9 cellular contexts compared by ENCODE assay signal in genomic region chr14:61101803-61102548, GRCh38.
DNase-seq lines count a peak whose midpoint lies in the region; ATAC-seq, FAIRE-seq and TF ChIP-seq lines count a peak whose summit lies in the region.
"Had no signal": no experiment of that assay in that cellular context is flagged by ENCODE, and none has a peak within 500 bp of the region (broad histone marks: within the 10 kb centered on the region; RNA-seq: fewer than 3 reads in every experiment).

No MANE protein-coding gene starts in this region.

- ATAC-seq in IMR-90 (ENCODE audit: low read depth) (no peak), HepG2 (no peak)

- H2BK15ac ChIP-seq in IMR-90 (ENCODE audit: low read depth, low read length): peak overlapping the region; percentile 97

- peak overlapping the region; percentile 99 for H2BK20ac ChIP-seq in IMR-90 (ENCODE audit: low read depth, low read length)

- H3K27me3 ChIP-seq in IMR-90 (ENCODE audit: control insufficient read depth, insufficient read depth, low read length) (no peaks in the 10 kb centered on the region), astrocyte (ENCODE audit: insufficient read depth, low read length) (no peaks in the 10 kb centered on the region), HepG2 (ENCODE audit: control insufficient read depth in 1 of 2, insufficient read depth in 2 of 2, low read length in 2 of 2) (no peaks in the 10 kb centered on the region), esophagus squamous epithelium (no peaks in the 10 kb centered on the region)

- no peak for TF ChIP-seq EP300 in HepG2 (IDR thresholded peaks at IDR 0.05; ENCODE audit: low read depth in 2 of 2, low read length in 2 of 2)
- no peak for TF ChIP-seq EP300 in HepG2 (CRISPR knock-in tag; IDR thresholded peaks at IDR 0.05; ENCODE audit: borderline replicate concordance)

- POLR2A ChIA-PET in IMR-90 (lab: Charles Lee; ENCODE audit: unreplicated experiment) (no interaction called here), HepG2 (lab: Yijun Ruan, JAX) (interaction anchor here (0.6 to 1.0 kb wide), 2 partner anchors 23 to 121 kb away, joined by 3 to 4 read pairs; partner anchors contain the start of genes SLC38A6 and TRMT5), GM10248 (lab: Yijun Ruan, JAX) (no interaction called here)

- dilution Hi-C loops in IMR-90 (cut with HindIII; ENCODE audit: low sequenced_read_pairs, unreplicated experiment): no loop called here

- H3K4me3 ChIP-seq in AG10803 (ENCODE audit: low read length) (no peak overlapping the region), IMR-90 (ENCODE audit: insufficient read depth, low read depth, low read length) (no peak overlapping the region), astrocyte (ENCODE audit: insufficient read depth, low read depth, low read length) (no peak overlapping the region), HepG2 (replicated peaks in 1 of 3; ENCODE audit: insufficient read depth in 1 of 3, low read depth in 2 of 3, low read length in 3 of 3) (peak overlapping the region in 1 of 3 experiments; percentile 56; a peak in 1 of 6 replicates), esophagus squamous epithelium (no peak overlapping the region)

- peak overlapping the region; percentile 79 for H3K18ac ChIP-seq in IMR-90 (ENCODE audit: low read depth, low read length)

- no peaks in the 10 kb centered on the region for H3K79me2 ChIP-seq in astrocyte (ENCODE audit: insufficient read depth, low read length)
- no peaks in the 10 kb centered on the region for H3K79me2 ChIP-seq in HepG2 (ENCODE audit: insufficient read depth, low read length)

- H4K20me1 ChIP-seq in IMR-90 (ENCODE audit: insufficient read depth, low read length) (no peaks in the 10 kb centered on the region), astrocyte (ENCODE audit: insufficient read depth, low read length) (no peaks in the 10 kb centered on the region), HepG2 (ENCODE audit: insufficient read depth, low read length) (no peaks in the 10 kb centered on the region)

- H3K9me3 ChIP-seq in IMR-90 (ENCODE audit: control insufficient read depth, insufficient read depth, low read length) (peaks cover 2% of the 10 kb centered on the region; the same call in 1 of the 2 replicates), astrocyte (ENCODE audit: insufficient read depth, low read depth, low read length) (no peaks in the 10 kb centered on the region), HepG2 (ENCODE audit: low read length) (no peaks in the 10 kb centered on the region; the same call in 1 of the 2 replicates), esophagus squamous epithelium (peaks cover 0 to 6% (median 0%) of the 10 kb centered on the region in 3 donors)

- H3K4me2 ChIP-seq in IMR-90 (ENCODE audit: low read depth, low read length) (peak overlapping the region; percentile 16; the same call in 1 of the 2 replicates), astrocyte (ENCODE audit: low read length) (peak overlapping the region; percentile 26), HepG2 (ENCODE audit: low read depth, low read length) (peak overlapping the region; percentile 84)

- TF ChIP-seq RAD21 in IMR-90 (IDR thresholded peaks at IDR 0.05; ENCODE audit: low read length): no peak
- TF ChIP-seq RAD21 in HepG2 (CRISPR knock-in tag; IDR thresholded peaks at IDR 0.05): no peak

- no peak for TF ChIP-seq POLR2A in IMR-90 (IDR thresholded peaks at IDR 0.05; ENCODE audit: low read depth, low read length)
- no peak for TF ChIP-seq POLR2A in HepG2 (IDR thresholded peaks at IDR 0.05; ENCODE audit: insufficient read depth in 1 of 2, low read depth in 2 of 2, low read length in 2 of 2)
- no peak for TF ChIP-seq POLR2A in esophagus squamous epithelium (IDR thresholded peaks at IDR 0.05)

- CTCF ChIA-PET in IMR-90 (lab: Yijun Ruan, JAX) (no interaction called here), HepG2 (lab: Yijun Ruan, JAX; ENCODE audit: low intra/inter-chr PET ratio, low total read pairs) (interaction anchor here (1.2 kb wide), 1 partner anchor 87 kb away, joined by 4 read pairs; no protein-coding TSS in a partner anchor), GM10248 (lab: Yijun Ruan, JAX) (no interaction called here)

- no TSS peak for BruUV-seq in IMR-90 (replicated peaks; lab: Mats Ljungman, UMichigan)
- BruUV-seq in HepG2 (replicated peaks; lab: Mats Ljungman, UMichigan): TSS peak; percentile 80

- H3K14ac ChIP-seq in IMR-90 (replicated peaks; ENCODE audit: low read depth, low read length): peak overlapping the region; percentile 86

- peaks cover 31% of the 10 kb centered on the region for H3K4me1 ChIP-seq in IMR-90 (ENCODE audit: control insufficient read depth, insufficient read depth, low read length)
- H3K4me1 ChIP-seq in astrocyte (ENCODE audit: insufficient read depth, low read length): peaks cover 31% of the 10 kb centered on the region
- H3K4me1 ChIP-seq in HepG2 (ENCODE audit: insufficient read depth, low read length): peaks cover 46% of the 10 kb centered on the region
- peaks cover 10 to 31% (median 24%) of the 10 kb centered on the region in 3 donors for H3K4me1 ChIP-seq in esophagus squamous epithelium

- H3K36me3 ChIP-seq in IMR-90 (ENCODE audit: control insufficient read depth, insufficient read depth, low read length) (no peaks in the 10 kb centered on the region), astrocyte (ENCODE audit: insufficient read depth, low read length) (no peaks in the 10 kb centered on the region), HepG2 (replicated peaks in 1 of 2; ENCODE audit: control insufficient read depth in 1 of 2, insufficient read depth in 2 of 2, low read length in 2 of 2) (no peaks in the 10 kb centered on the region), esophagus squamous epithelium (no peaks in the 10 kb centered on the region)

- H3K27ac ChIP-seq in IMR-90 (ENCODE audit: insufficient read depth, low read length) (peak overlapping the region; percentile 95), astrocyte (ENCODE audit: low read depth, low read length) (peak overlapping the region; percentile 97), HepG2 (ENCODE audit: extremely low read length, insufficient read depth, low read length) (peak overlapping the region; percentile 87), esophagus squamous epithelium (peak overlapping the region in 1 of 4 donors; percentile 80)

- H3K36me3 Mint-ChIP-seq in astrocyte (ENCODE audit: low read depth, unreplicated experiment): peaks cover 2% of the 10 kb centered on the region

- peak overlapping the region; percentile 99 for H4K91ac ChIP-seq in IMR-90 (ENCODE audit: insufficient read depth, low read depth, low read length)

- peak overlapping the region; percentile 97 for H3K23ac ChIP-seq in IMR-90 (ENCODE audit: low read depth, low read length)

- DNase-seq in AG10803 (ENCODE audit: low read depth) (peak; percentile 56), IMR-90 (peak; percentile 65), astrocyte (ENCODE audit: low read depth) (peak; percentile 75), HepG2 (ENCODE audit: low spot score) (no peak), NCI-H2107 (lab: John Stamatoyannopoulos, UW) (no peak), NCI-H2171 (lab: John Stamatoyannopoulos, UW) (no peak), esophagus squamous epithelium (lab: John Stamatoyannopoulos, UW) (no peak), GM10248 (ENCODE audit: extremely low spot score) (no peak)

- H3K9ac ChIP-seq in IMR-90 (ENCODE audit: low read depth, low read length): peak overlapping the region; percentile 10; the same call in 1 of the 2 replicates
- H3K9ac ChIP-seq in astrocyte (ENCODE audit: low read length): peak overlapping the region; percentile 77
- H3K9ac ChIP-seq in HepG2 (ENCODE audit: insufficient read depth, low read depth, low read length): peak overlapping the region; percentile 55

- peaks cover 26% of the 10 kb centered on the region for H3K9me1 ChIP-seq in IMR-90 (ENCODE audit: insufficient read depth, low read length)

- peaks cover 0 to 13% of the 10 kb centered on the region in 2 experiments; a peak in 2 of 4 replicates for H3K79me1 ChIP-seq in IMR-90 (ENCODE audit: low read depth in 1 of 2, low read length in 2 of 2)

- peak overlapping the region; percentile 98 for H2BK5ac ChIP-seq in IMR-90 (ENCODE audit: low read depth, low read length, poor library complexity, severe bottlenecking)

- peak overlapping the region; percentile 98 for H2BK120ac ChIP-seq in IMR-90 (ENCODE audit: low read depth, low read length)

- H2AK5ac ChIP-seq in IMR-90 (ENCODE audit: low read depth, low read length): peak overlapping the region; percentile 96

- H3K56ac ChIP-seq in IMR-90 (ENCODE audit: extremely low read depth, insufficient read depth, low read length): peak overlapping the region; percentile 98

- peak overlapping the region; percentile 91 to 98 for H4K8ac ChIP-seq in IMR-90 (ENCODE audit: low read depth in 2 of 2, low read length in 2 of 2)

- in situ Hi-C loops in IMR-90 (cut with MboI; ENCODE audit: low sequenced_read_pairs) (no loop called here), HepG2 (cut with HindIII; ENCODE audit: extremely low pct_ligation_motif_present, low pct_unique_long_range_greater_than_20kb) (loop anchor here (10.0 kb wide), 1 partner anchor 477 kb away; no protein-coding TSS in a partner anchor)

- FAIRE-seq in astrocyte (lab: Jason Lieb, UNC) (no peak), HepG2 (lab: Jason Lieb, UNC) (no peak)

- peak overlapping the region; percentile 92 for H2AK9ac ChIP-seq in IMR-90 (replicated peaks; ENCODE audit: low read depth, low read length, poor library complexity)

- no peak overlapping the region for H3K4me3 Mint-ChIP-seq in astrocyte (ENCODE audit: unreplicated experiment)
- H3K4me3 Mint-ChIP-seq: neural crest cell had no signal

- H3K9me3 Mint-ChIP-seq in astrocyte (ENCODE audit: unreplicated experiment): peaks cover 2% of the 10 kb centered on the region
- H3K9me3 Mint-ChIP-seq: neural crest cell had no signal

- TF ChIP-seq CTCF in AG10803 (conservative IDR thresholded peaks at IDR 0.05; ENCODE audit: low read length): no peak
- no peak for TF ChIP-seq CTCF in IMR-90 (conservative IDR thresholded peaks at IDR 0.05; ENCODE audit: low read depth, low read length)
- TF ChIP-seq CTCF in astrocyte (IDR thresholded peaks at IDR 0.05; ENCODE audit: insufficient read depth, low read depth, low read length): no peak
- TF ChIP-seq CTCF in HepG2 (CRISPR knock-in tag; IDR thresholded peaks at IDR 0.05): no peak
- no peak for TF ChIP-seq CTCF in esophagus squamous epithelium (IDR thresholded peaks at IDR 0.05)
- no peak for TF ChIP-seq CTCF in GM10248 (IDR thresholded peaks at IDR 0.05; ENCODE audit: control extremely low read depth, extremely low read depth, low read depth, missing control alignments)

- peak overlapping the region; percentile 78 for H4K5ac ChIP-seq in IMR-90 (ENCODE audit: low read depth, low read length)

- H3K4ac ChIP-seq in IMR-90 (ENCODE audit: low read depth, low read length): peak overlapping the region; percentile 98

- peak overlapping the region; percentile 52 for H2AFZ ChIP-seq in IMR-90 (replicated peaks; ENCODE audit: low read length, poor library complexity)
- H2AFZ ChIP-seq in astrocyte (ENCODE audit: low read depth, low read length): peak overlapping the region; percentile 2
- H2AFZ ChIP-seq in HepG2 (ENCODE audit: low read length): no peak overlapping the region

- H3K4me1 Mint-ChIP-seq in astrocyte (ENCODE audit: low read depth, unreplicated experiment): peaks cover 32% of the 10 kb centered on the region

- peak overlapping the region; percentile 99 for H3K27ac Mint-ChIP-seq in astrocyte (ENCODE audit: unreplicated experiment)

- intact Hi-C loops in IMR-90 (cut with micrococcal nuclease) (loop anchor here (2.0 to 5.0 kb wide), 5 partner anchors 77 to 455 kb away; partner anchors contain the start of genes SIX1, SIX4, SLC38A6 and TRMT5), HepG2 (cut with micrococcal nuclease; ENCODE audit: unreplicated experiment) (loop anchor here (1.0 to 5.0 kb wide), 4 partner anchors 76 to 370 kb away; partner anchors contain the start of genes MNAT1, SLC38A6 and TRMT5), esophagus squamous epithelium (cut with DNase I) (no loop called here)

- no peaks in the 10 kb centered on the region for H3K27me3 Mint-ChIP-seq in astrocyte (ENCODE audit: low read depth, unreplicated experiment)

- WGBS in IMR-90 (ENCODE audit: extremely low coverage in 2 of 2, insufficient read length in 1 of 2), 2 experiments: no CpG with 5 or more reads among the region's 4 CpGs
- WGBS in HepG2 (ENCODE audit: low lambda C conversion rate): 78% methylated on average over 4 of the region's 4 CpGs
- 32 to 45% methylated on average over 4 of the region's 4 CpGs for WGBS in esophagus squamous epithelium, 2 donors

Comparison
In these comparisons a context has a peak if more than half of its experiments do, and no peak if none do; other contexts are left out.
1. DNase-seq: peak in AG10803 (single experiment), IMR-90 (single experiment) and astrocyte (single experiment); none in HepG2 (single experiment), NCI-H2107 (single experiment), NCI-H2171 (single experiment), esophagus squamous epithelium (single experiment) and GM10248 (single experiment).
2. H3K4me2 ChIP-seq: peak in every context shown above with its lines; median percentile 84 in HepG2; 26 in astrocyte; 16 in IMR-90.
3. H3K9ac ChIP-seq: peak in every context shown above with its lines; median percentile 77 in astrocyte; 55 in HepG2; 10 in IMR-90.